In the genomic region with DNA sequence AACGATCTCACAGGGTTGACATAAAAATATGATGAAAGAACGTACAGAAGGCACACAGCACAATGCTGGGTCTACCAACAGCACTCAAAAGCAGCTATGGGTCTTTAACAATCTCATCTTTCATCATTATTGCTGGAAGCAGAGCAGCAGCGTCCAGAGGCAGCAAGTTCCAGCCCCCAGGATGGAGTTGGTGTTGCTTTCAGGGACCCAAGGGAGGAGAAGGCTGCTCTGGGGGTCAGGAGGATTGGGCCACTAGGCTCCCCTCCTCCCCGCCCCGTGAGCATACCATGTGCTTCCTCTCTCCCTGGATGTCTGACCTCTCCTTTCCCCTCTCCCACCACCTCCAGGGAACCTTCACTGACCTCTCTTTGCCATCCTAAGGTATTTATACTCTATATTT, we compare ENCODE assay signal across 11 cellular contexts. TPM values are rescaled to one million over a fixed set of nuclear protein-coding genes. Genes with fewer than 3 reads are reported as not detected.
DNase-seq lines count a peak whose midpoint lies in the region; ATAC-seq, FAIRE-seq and TF ChIP-seq lines count a peak whose summit lies in the region.
"Had no signal": no experiment of that assay in that cellular context is flagged by ENCODE, and none has a peak within 500 bp of the region (broad histone marks: within the 10 kb centered on the region; RNA-seq: fewer than 3 reads in every experiment).

No MANE protein-coding gene starts in this region.

- no peaks in the 10 kb centered on the region for H3K27me3 Mint-ChIP-seq in astrocyte (ENCODE audit: low read depth, unreplicated experiment)
- H3K27me3 Mint-ChIP-seq: central memory CD8-positive, alpha-beta T cell had no signal

- H3K9me3 Mint-ChIP-seq in astrocyte (ENCODE audit: unreplicated experiment): no peaks in the 10 kb centered on the region
- H3K9me3 Mint-ChIP-seq: central memory CD8-positive, alpha-beta T cell had no signal

- H3K9ac ChIP-seq in astrocyte (ENCODE audit: low read length): peak overlapping the region; percentile 83
- no peak overlapping the region for H3K9ac ChIP-seq in HepG2 (ENCODE audit: insufficient read depth, low read depth, low read length)
- H3K9ac ChIP-seq in subcutaneous abdominal adipose tissue (ENCODE audit: low read length in 5 of 5): peak overlapping the region in 4 of 5 donors; percentile 39 to 74 (median 65)

- H3K36me3 Mint-ChIP-seq in astrocyte (ENCODE audit: low read depth, unreplicated experiment): peaks cover 19% of the 10 kb centered on the region

- H3K36me3 ChIP-seq in astrocyte (ENCODE audit: insufficient read depth, low read length) (peaks cover 16% of the 10 kb centered on the region), HepG2 (replicated peaks in 1 of 2; ENCODE audit: control insufficient read depth in 1 of 2, insufficient read depth in 2 of 2, low read length in 2 of 2) (peaks cover 14 to 47% of the 10 kb centered on the region in 2 experiments), subcutaneous abdominal adipose tissue (ENCODE audit: control insufficient read depth in 5 of 5, insufficient read depth in 5 of 5, low read length in 5 of 5) (peaks cover 3 to 39% (median 27%) of the 10 kb centered on the region in 5 donors), mucosa of descending colon (ENCODE audit: low read depth) (no peaks in the 10 kb centered on the region)

- no peak overlapping the region for H3K4me3 Mint-ChIP-seq in astrocyte (ENCODE audit: unreplicated experiment)
- H3K4me3 Mint-ChIP-seq: central memory CD8-positive, alpha-beta T cell had no signal

- in situ Hi-C loops in HepG2 (cut with HindIII; ENCODE audit: extremely low pct_ligation_motif_present, low pct_unique_long_range_greater_than_20kb): no loop called here

- POLR2A ChIA-PET in HepG2 (lab: Yijun Ruan, JAX): interaction anchor here (2.9 kb wide), 1 partner anchor 13 kb away, joined by 16 read pairs; a partner anchor contains a TSS

- no peak for ATAC-seq in HepG2
- ATAC-seq in mucosa of descending colon: no peak

- H3K27me3 ChIP-seq in astrocyte (ENCODE audit: insufficient read depth, low read length) (no peaks in the 10 kb centered on the region), HepG2 (ENCODE audit: control insufficient read depth in 1 of 2, insufficient read depth in 2 of 2, low read length in 2 of 2) (no peaks in the 10 kb centered on the region), subcutaneous abdominal adipose tissue (ENCODE audit: control insufficient read depth in 5 of 5, insufficient read depth in 4 of 5, low read length in 5 of 5) (no peaks in the 10 kb centered on the region)

- CTCF ChIA-PET in HepG2 (lab: Yijun Ruan, JAX; ENCODE audit: low intra/inter-chr PET ratio, low total read pairs): no interaction called here

- H4K20me1 ChIP-seq in astrocyte (ENCODE audit: insufficient read depth, low read length) (peaks cover 36% of the 10 kb centered on the region), HepG2 (ENCODE audit: insufficient read depth, low read length) (no peaks in the 10 kb centered on the region; the same call in 1 of the 2 replicates)

- H3K4me2 ChIP-seq in astrocyte (ENCODE audit: low read length) (peak overlapping the region; percentile 87), HepG2 (ENCODE audit: low read depth, low read length) (peak overlapping the region; percentile 67; the same call in 1 of the 2 replicates)

- H3K4me1 ChIP-seq in astrocyte (ENCODE audit: insufficient read depth, low read length) (peaks cover 57% of the 10 kb centered on the region), HepG2 (ENCODE audit: insufficient read depth, low read length) (peaks cover 39% of the 10 kb centered on the region), subcutaneous abdominal adipose tissue (ENCODE audit: control insufficient read depth in 5 of 5, insufficient read depth in 5 of 5, low read length in 5 of 5) (peaks cover 56 to 97% (median 95%) of the 10 kb centered on the region in 5 donors), mucosa of descending colon (ENCODE audit: low read depth) (peaks cover 81% of the 10 kb centered on the region)

- TF ChIP-seq RAD21 in HepG2 (CRISPR knock-in tag; IDR thresholded peaks at IDR 0.05): no peak

- no peak for TF ChIP-seq POLR2A in HepG2 (IDR thresholded peaks at IDR 0.05; ENCODE audit: insufficient read depth in 1 of 2, low read depth in 2 of 2, low read length in 2 of 2)

- peak; percentile 24 for DNase-seq in HT1080 (ENCODE audit: low read depth)
- no peak for DNase-seq in astrocyte (ENCODE audit: low read depth)
- DNase-seq in HepG2 (ENCODE audit: low spot score): no peak
- no peak for DNase-seq in dedifferentiated amniotic fluid mesenchymal stem cell (ENCODE audit: extremely low spot score)
- no peak for DNase-seq in midbrain (lab: John Stamatoyannopoulos, UW)
- no peak for DNase-seq in NCI-H146 (lab: John Stamatoyannopoulos, UW)
- no peak for DNase-seq in mucosa of descending colon
- DNase-seq: posterior cingulate gyrus had no signal

- peaks cover 75% of the 10 kb centered on the region for H3K4me1 Mint-ChIP-seq in astrocyte (ENCODE audit: low read depth, unreplicated experiment)

- H3K79me2 ChIP-seq in astrocyte (ENCODE audit: insufficient read depth, low read length) (peaks cover 83% of the 10 kb centered on the region), HepG2 (ENCODE audit: insufficient read depth, low read length) (peaks cover 18% of the 10 kb centered on the region)

- WGBS in HepG2 (ENCODE audit: low lambda C conversion rate): 72% methylated on average over 4 of the region's 5 CpGs

- peak overlapping the region; percentile 100 for H3K27ac Mint-ChIP-seq in astrocyte (ENCODE audit: unreplicated experiment)

- intact Hi-C loops in HepG2 (cut with micrococcal nuclease; ENCODE audit: unreplicated experiment) (no loop called here), mucosa of descending colon (cut with DNase I, micrococcal nuclease) (no loop called here)

- TF ChIP-seq EP300 in HepG2 (IDR thresholded peaks at IDR 0.05; ENCODE audit: low read depth in 2 of 2, low read length in 2 of 2) (no peak), HepG2 (CRISPR knock-in tag; IDR thresholded peaks at IDR 0.05; ENCODE audit: borderline replicate concordance) (no peak)

- H2AFZ ChIP-seq in astrocyte (ENCODE audit: low read depth, low read length): peak overlapping the region; percentile 26
- no peak overlapping the region for H2AFZ ChIP-seq in HepG2 (ENCODE audit: low read length)

- TF ChIP-seq CTCF in astrocyte (IDR thresholded peaks at IDR 0.05; ENCODE audit: insufficient read depth, low read depth, low read length): no peak
- TF ChIP-seq CTCF in HepG2 (CRISPR knock-in tag; IDR thresholded peaks at IDR 0.05): no peak
- no peak for TF ChIP-seq CTCF in mucosa of descending colon (IDR thresholded peaks at IDR 0.05)

- no peak for FAIRE-seq in astrocyte (lab: Jason Lieb, UNC)
- FAIRE-seq in HepG2 (lab: Jason Lieb, UNC): no peak

- no TSS peak for BruUV-seq in HepG2 (replicated peaks; lab: Mats Ljungman, UMichigan)

- H3K9me3 ChIP-seq in astrocyte (ENCODE audit: insufficient read depth, low read depth, low read length): no peaks in the 10 kb centered on the region
- no peaks in the 10 kb centered on the region for H3K9me3 ChIP-seq in HepG2 (ENCODE audit: low read length)
- no peaks in the 10 kb centered on the region for H3K9me3 ChIP-seq in subcutaneous abdominal adipose tissue (ENCODE audit: control insufficient read depth in 5 of 5, low read length in 5 of 5)
- no peaks in the 10 kb centered on the region for H3K9me3 ChIP-seq in mucosa of descending colon

- H3K27ac ChIP-seq in astrocyte (ENCODE audit: low read depth, low read length): peak overlapping the region; percentile 92
- H3K27ac ChIP-seq in HepG2 (ENCODE audit: extremely low read length, insufficient read depth, low read length): no peak overlapping the region
- peak overlapping the region; percentile 97 for H3K27ac ChIP-seq in subcutaneous abdominal adipose tissue (ENCODE audit: low read depth, low read length)
- H3K27ac ChIP-seq: HL-60 had no signal

- H3K4me3 ChIP-seq in astrocyte (ENCODE audit: insufficient read depth, low read depth, low read length) (peak overlapping the region; percentile 18), HepG2 (replicated peaks in 1 of 3; ENCODE audit: insufficient read depth in 1 of 3, low read depth in 2 of 3, low read length in 3 of 3) (no peak overlapping the region), subcutaneous abdominal adipose tissue (ENCODE audit: low read depth in 1 of 5, low read length in 5 of 5) (peak overlapping the region; percentile 9 to 63 (median 45)), mucosa of descending colon (no peak overlapping the region)

RNA-seq across cellular contexts. Expression of a gene that starts 13.3 kb away (rescaled TPM):
- total RNA-seq in HT1080 (2014; rRNA removed; shearing (Covaris generic)): 44.6 and 56.3 TPM in 2 replicates
- 53.5 and 68.4 TPM in 2 replicates for polyA plus RNA-seq in HT1080 (2015; cell fraction: cytosol; rRNA removed)
- 68.8 and 83.3 TPM in 2 replicates for polyA plus RNA-seq in HT1080 (2015; cell fraction: nucleus; rRNA removed)
- total RNA-seq in astrocyte (118 and 120 TPM in 2 replicates), HepG2 (2016; rRNA removed; fragmentation: Illumina TruSeq; extraction: Trizol) (6.9 and 12.5 TPM in 2 replicates), mucosa of descending colon (10 to 100 TPM; 81.1 to 86.3 (median 86.0) TPM)
- total RNA-seq in HepG2 (2016; cell fraction: cytosol; rRNA removed; fragmentation: Illumina TruSeq; extraction: Trizol; ENCODE audit: low read depth): 2.1 and 3.7 TPM in 2 replicates
- total RNA-seq in HepG2 (2016; cell fraction: insoluble cytoplasmic fraction; rRNA removed; fragmentation: Illumina TruSeq; extraction: Trizol): 6.4 and 9.2 TPM in 2 replicates
- total RNA-seq in HepG2 (2016; cell fraction: membrane; rRNA removed; fragmentation: Illumina TruSeq; extraction: Trizol): 5.5 and 5.7 TPM in 2 replicates
- total RNA-seq in HepG2 (2016; cell fraction: nucleus; rRNA removed; fragmentation: Illumina TruSeq; extraction: Trizol): 11.5 and 12.2 TPM in 2 replicates
- polyA plus RNA-seq in HepG2 (2011; rRNA removed): 25.4 and 30.2 TPM in 2 replicates
- 21.1 and 22.0 TPM in 2 replicates for polyA plus RNA-seq in HepG2 (2011; cell fraction: cytosol; rRNA removed)
- polyA plus RNA-seq in HepG2 (2011; cell fraction: nucleus; rRNA removed): 28.4 and 32.1 TPM in 2 replicates
- polyA plus RNA-seq in HepG2 (2012): 11.1 TPM in 2 replicates
- polyA plus RNA-seq in HepG2 (2016; cell fraction: cytosol; fragmentation: Illumina TruSeq; extraction: Trizol; ENCODE audit: low read depth): 1.4 and 1.7 TPM in 2 replicates
- 21.4 and 22.8 TPM in 2 replicates for polyA plus RNA-seq in HepG2 (2016; cell fraction: insoluble cytoplasmic fraction; fragmentation: Illumina TruSeq; extraction: Trizol; ENCODE audit: low read depth)
- 4.0 and 4.6 TPM in 2 replicates for polyA plus RNA-seq in HepG2 (2016; cell fraction: membrane; fragmentation: Illumina TruSeq; extraction: Trizol; ENCODE audit: low read depth)
- polyA plus RNA-seq in HepG2 (2016; cell fraction: nucleus; fragmentation: Illumina TruSeq; extraction: Trizol; ENCODE audit: insufficient read depth, low read depth): 18.0 and 18.6 TPM in 2 replicates
- 96.2 and 112 TPM in 2 replicates for polyA minus RNA-seq in HepG2 (2011; rRNA and poly(A)+ RNA removed; ENCODE audit: low replicate concordance)
- polyA minus RNA-seq in HepG2 (2011; cell fraction: cytosol; rRNA and poly(A)+ RNA removed): 15.2 and 22.8 TPM in 2 replicates
- polyA minus RNA-seq in HepG2 (2011; cell fraction: nucleus; rRNA and poly(A)+ RNA removed): 33.0 and 56.2 TPM in 2 replicates

RNA-seq across cellular contexts. Expression of a gene that starts 13.7 kb away (rescaled TPM):
- 31.0 and 32.2 TPM in 2 replicates for total RNA-seq in HT1080 (2014; rRNA removed; shearing (Covaris generic))
- polyA plus RNA-seq in HT1080 (2015; cell fraction: cytosol; rRNA removed): 30.4 and 33.7 TPM in 2 replicates
- polyA plus RNA-seq in HT1080 (2015; cell fraction: nucleus; rRNA removed): 53.6 and 54.2 TPM in 2 replicates
- total RNA-seq in astrocyte (34.4 and 42.6 TPM in 2 replicates), HepG2 (2016; rRNA removed; fragmentation: Illumina TruSeq; extraction: Trizol) (25.3 and 31.5 TPM in 2 replicates), mucosa of descending colon (10 to 100 TPM; 52.5 to 62.3 (median 54.6) TPM)
- total RNA-seq in HepG2 (2016; cell fraction: cytosol; rRNA removed; fragmentation: Illumina TruSeq; extraction: Trizol; ENCODE audit: low read depth): 30.2 and 32.0 TPM in 2 replicates
- 26.5 and 33.2 TPM in 2 replicates for total RNA-seq in HepG2 (2016; cell fraction: insoluble cytoplasmic fraction; rRNA removed; fragmentation: Illumina TruSeq; extraction: Trizol)
- total RNA-seq in HepG2 (2016; cell fraction: membrane; rRNA removed; fragmentation: Illumina TruSeq; extraction: Trizol): 41.9 and 47.4 TPM in 2 replicates
- total RNA-seq in HepG2 (2016; cell fraction: nucleus; rRNA removed; fragmentation: Illumina TruSeq; extraction: Trizol): 27.6 and 29.3 TPM in 2 replicates
- 22.7 and 26.0 TPM in 2 replicates for polyA plus RNA-seq in HepG2 (2011; rRNA removed)
- 14.5 and 17.1 TPM in 2 replicates for polyA plus RNA-seq in HepG2 (2011; cell fraction: cytosol; rRNA removed)
- 61.8 and 62.4 TPM in 2 replicates for polyA plus RNA-seq in HepG2 (2011; cell fraction: nucleus; rRNA removed)
- polyA plus RNA-seq in HepG2 (2012): 11.8 and 14.4 TPM in 2 replicates
- 26.4 and 35.0 TPM in 2 replicates for polyA plus RNA-seq in HepG2 (2016; cell fraction: cytosol; fragmentation: Illumina TruSeq; extraction: Trizol; ENCODE audit: low read depth)
- polyA plus RNA-seq in HepG2 (2016; cell fraction: insoluble cytoplasmic fraction; fragmentation: Illumina TruSeq; extraction: Trizol; ENCODE audit: low read depth): 22.0 and 25.4 TPM in 2 replicates
- polyA plus RNA-seq in HepG2 (2016; cell fraction: membrane; fragmentation: Illumina TruSeq; extraction: Trizol; ENCODE audit: low read depth): 28.4 and 35.1 TPM in 2 replicates
- polyA plus RNA-seq in HepG2 (2016; cell fraction: nucleus; fragmentation: Illumina TruSeq; extraction: Trizol; ENCODE audit: insufficient read depth, low read depth): 28.2 and 30.2 TPM in 2 replicates
- 27.1 and 49.0 TPM in 2 replicates for polyA minus RNA-seq in HepG2 (2011; rRNA and poly(A)+ RNA removed; ENCODE audit: low replicate concordance)
- 13.7 and 15.7 TPM in 2 replicates for polyA minus RNA-seq in HepG2 (2011; cell fraction: cytosol; rRNA and poly(A)+ RNA removed)
- 55.0 and 69.5 TPM in 2 replicates for polyA minus RNA-seq in HepG2 (2011; cell fraction: nucleus; rRNA and poly(A)+ RNA removed)

Comparison
In these comparisons a context has a peak if more than half of its experiments do, and no peak if none do; other contexts are left out.
1. H3K4me3 ChIP-seq: peak in astrocyte (single experiment) and subcutaneous abdominal adipose tissue (5 of 5); none in HepG2 (0 of 3) and mucosa of descending colon (single experiment).